In the genomic region with DNA sequence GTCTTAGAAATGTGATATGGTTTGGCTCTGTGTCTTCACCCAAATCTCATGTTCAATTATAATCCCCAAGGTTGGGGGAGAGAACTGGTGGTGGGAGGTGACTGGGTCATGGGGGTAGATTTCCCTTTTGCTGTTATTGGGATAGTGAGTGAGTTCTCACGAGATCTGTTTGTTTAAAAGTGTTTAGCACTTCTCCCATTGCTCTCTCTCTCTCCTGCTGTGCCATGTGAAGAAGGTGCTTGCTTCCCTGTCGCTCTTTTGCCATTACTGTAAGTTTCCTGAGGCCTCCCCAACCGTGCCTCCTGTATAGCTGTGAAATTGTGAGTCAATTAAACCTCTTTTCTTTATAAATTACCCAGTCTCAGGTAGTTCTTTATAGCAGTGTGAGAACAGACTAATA, we compare ENCODE assay signal across 22 cellular contexts.
DNase-seq lines count a peak whose midpoint lies in the region; ATAC-seq, FAIRE-seq and TF ChIP-seq lines count a peak whose summit lies in the region.
"Had no signal": no experiment of that assay in that cellular context is flagged by ENCODE, and none has a peak within 500 bp of the region (broad histone marks: within the 10 kb centered on the region; RNA-seq: fewer than 3 reads in every experiment).

No MANE protein-coding gene starts in this region.

- H3K4me3 Mint-ChIP-seq in GM23338, result no peak overlapping the region
- H3K4me3 Mint-ChIP-seq: B cell; CD4-positive, alpha-beta T cell; CD8-positive, alpha-beta T cell had no signal

- H2AK5ac ChIP-seq in H1 (ENCODE audit: low read depth, low read length), result no peak overlapping the region

- dilution Hi-C loops in mammary epithelial cell (cut with HindIII; ENCODE audit: low sequenced_read_pairs), result no loop called here

- no peak for TF ChIP-seq RAD21 in H1 (IDR thresholded peaks at IDR 0.05 in 1 of 2, conservative IDR thresholded peaks at IDR 0.05 in 1 of 2; ENCODE audit: low read depth in 2 of 2, low read length in 2 of 2)

- H3K4me3 ChIP-seq in GM23338 (no peak overlapping the region), H1 (ENCODE audit: extremely low read depth in 1 of 4, insufficient read depth in 2 of 4, low read depth in 3 of 4, low read length in 4 of 4) (no peak overlapping the region), esophagus muscularis mucosa (no peak overlapping the region), mammary epithelial cell (replicated peaks in 1 of 3; ENCODE audit: insufficient read depth in 1 of 3, low read depth in 2 of 3, low read length in 3 of 3) (no peak overlapping the region)
- H3K4me3 ChIP-seq: A549; BLaER1 treated with 17β-estradiol and CSF1 and Interleukin-3, amounts not matched to agents 10 nM and 100 nM; GM12878 had no signal

- H3K9ac ChIP-seq in H1 (replicated peaks in 1 of 4; ENCODE audit: extremely low read depth in 1 of 4, low read depth in 3 of 4, low read length in 3 of 4) (no peak overlapping the region), mammary epithelial cell (ENCODE audit: insufficient read depth, low read length) (no peak overlapping the region)
- H3K9ac ChIP-seq: BLaER1 treated with 17β-estradiol and CSF1 and Interleukin-3, amounts not matched to agents 10 nM and 100 nM had no signal

- CTCF ChIA-PET in H1 (lab: Charles Lee; ENCODE audit: partially characterized antibody) (no interaction called here), mammary epithelial cell (lab: Charles Lee; ENCODE audit: low non-redundant PET) (no interaction called here)

- no peak overlapping the region for H3K56ac ChIP-seq in H1 (replicated peaks; ENCODE audit: insufficient read length, low read depth, low read length)

- no peak overlapping the region for H2BK5ac ChIP-seq in H1 (ENCODE audit: low read depth, low read length)

- POLR2A ChIA-PET in H1 (lab: Charles Lee; ENCODE audit: partially characterized antibody), result no interaction called here

- no peaks in the 10 kb centered on the region for H3K9me2 ChIP-seq in GM23338 (ENCODE audit: insufficient read depth)

- peaks cover 6% of the 10 kb centered on the region; the same call in 1 of the 2 replicates for H3K79me2 ChIP-seq in GM23338 (replicated peaks; ENCODE audit: insufficient read depth)
- H3K79me2 ChIP-seq in H1 (ENCODE audit: control insufficient read depth in 1 of 2, insufficient read depth in 2 of 2, low read length in 2 of 2), result no peaks in the 10 kb centered on the region
- H3K79me2 ChIP-seq in mammary epithelial cell (ENCODE audit: insufficient read depth, low read length), result no peaks in the 10 kb centered on the region

- no peaks in the 10 kb centered on the region for H3F3A ChIP-seq in GM23338 (replicated peaks; ENCODE audit: low read depth)

- H3K4me1 Mint-ChIP-seq in GM23338, result peaks cover 13% of the 10 kb centered on the region
- H3K4me1 Mint-ChIP-seq: B cell had no signal

- TF ChIP-seq POLR2A in H1 (IDR thresholded peaks at IDR 0.05; ENCODE audit: control extremely low read depth in 1 of 2, low read depth in 2 of 2, low read length in 2 of 2), result no peak
- no peak for TF ChIP-seq POLR2A in esophagus muscularis mucosa (IDR thresholded peaks at IDR 0.05; ENCODE audit: low read depth)

- no peaks in the 10 kb centered on the region for H3K23me2 ChIP-seq in H1 (ENCODE audit: low read depth, low read length)

- no peaks in the 10 kb centered on the region for H3K4me1 ChIP-seq in GM23338 (ENCODE audit: insufficient read depth)
- 0 out of 7 replicates have a peak, but pooled peaks cover 0 to 3% (median 0%) of the 10 kb centered on the region in 4 experiments for H3K4me1 ChIP-seq in H1 (replicated peaks in 1 of 4; ENCODE audit: control insufficient read depth in 3 of 4, insufficient read depth in 4 of 4, low read length in 3 of 4)
- H3K4me1 ChIP-seq in esophagus muscularis mucosa, result no peaks in the 10 kb centered on the region
- H3K4me1 ChIP-seq in mammary epithelial cell (ENCODE audit: insufficient read depth, low read length), result no peaks in the 10 kb centered on the region
- H3K4me1 ChIP-seq: A549; BLaER1 treated with 17β-estradiol and CSF1 and Interleukin-3, amounts not matched to agents 10 nM and 100 nM; Caco-2 had no signal

- in situ Hi-C loops in mammary epithelial cell (cut with MboI; ENCODE audit: low sequenced_read_pairs in 2 of 2), result no loop called here

- 0 out of 2 replicates have a peak overlapping the region, but pooled peaks have one; percentile 20 for H3K27ac Mint-ChIP-seq in GM23338
- H3K27ac Mint-ChIP-seq: B cell; CD4-positive, alpha-beta T cell; CD8-positive, alpha-beta T cell had no signal

- H2BK20ac ChIP-seq in H1 (ENCODE audit: low read length), result no peak overlapping the region

- H4K91ac ChIP-seq in H1 (replicated peaks; ENCODE audit: insufficient read length, low read length), result no peak overlapping the region

- TF ChIP-seq EP300 in H1 (IDR thresholded peaks at IDR 0.05; ENCODE audit: borderline replicate concordance in 1 of 2, low read depth in 2 of 2, low read length in 2 of 2) (no peak), esophagus muscularis mucosa (IDR thresholded peaks at IDR 0.05) (no peak)

- TF ChIP-seq CTCF in GM23338 (conservative IDR thresholded peaks at IDR 0.05; ENCODE audit: low read depth in 2 of 2) (no peak), H1 (IDR thresholded peaks at IDR 0.05; ENCODE audit: control extremely low read depth in 1 of 3, insufficient read depth in 1 of 3, low read depth in 1 of 3, low read length in 3 of 3) (no peak), esophagus muscularis mucosa (IDR thresholded peaks at IDR 0.05) (no peak), mammary epithelial cell (conservative IDR thresholded peaks at IDR 0.05 in 1 of 2, IDR thresholded peaks at IDR 0.05 in 1 of 2; ENCODE audit: extremely low read depth in 1 of 2, insufficient read depth in 1 of 2, low read depth in 1 of 2, low read length in 2 of 2) (no peak)

- H3K18ac ChIP-seq in H1 (ENCODE audit: extremely low read depth, low read length), result no peak overlapping the region

- no peak overlapping the region for H2BK12ac ChIP-seq in H1 (ENCODE audit: low read depth, low read length)

- no peak overlapping the region for H2BK120ac ChIP-seq in H1 (replicated peaks; ENCODE audit: low read depth, low read length)

- no peak overlapping the region for H3K4ac ChIP-seq in H1 (replicated peaks; ENCODE audit: insufficient read length, low read depth, low read length)

- no peak overlapping the region for H3K14ac ChIP-seq in H1 (ENCODE audit: insufficient read length)

- H2AFZ ChIP-seq in GM23338 (no peak overlapping the region), H1 (ENCODE audit: low read length) (no peak overlapping the region), mammary epithelial cell (ENCODE audit: low read depth, low read length) (no peak overlapping the region)

- H3K36me3 Mint-ChIP-seq in GM23338 (ENCODE audit: low read depth), result no peaks in the 10 kb centered on the region; the same call in 2 of the 3 replicates
- H3K36me3 Mint-ChIP-seq: CD8-positive, alpha-beta T cell had no signal

- H3K36me3 ChIP-seq in GM23338 (ENCODE audit: insufficient read depth), result no peaks in the 10 kb centered on the region
- H3K36me3 ChIP-seq in H1 (ENCODE audit: control insufficient read depth in 2 of 4, insufficient read depth in 4 of 4, low read length in 3 of 4), result no peaks in the 10 kb centered on the region
- H3K36me3 ChIP-seq in esophagus muscularis mucosa, result no peaks in the 10 kb centered on the region
- H3K36me3 ChIP-seq in mammary epithelial cell (ENCODE audit: insufficient read depth, low read length), result no peaks in the 10 kb centered on the region

- H2BK15ac ChIP-seq in H1 (ENCODE audit: low read length), result no peak overlapping the region

- no peak overlapping the region for H3K23ac ChIP-seq in H1 (ENCODE audit: insufficient read length)

- BruUV-seq in mammary epithelial cell (replicated peaks; lab: Mats Ljungman, UMichigan), result no TSS peak

- H3K27me3 Mint-ChIP-seq in GM23338 (ENCODE audit: insufficient read depth, low read depth, poor library complexity), result no peaks in the 10 kb centered on the region
- H3K27me3 Mint-ChIP-seq: B cell; CD4-positive, alpha-beta T cell had no signal

- ATAC-seq in GM23338, result peak; percentile 39; the same call in 1 of the 3 replicates
- ATAC-seq in HG02678 (IDR thresholded peaks at IDR 0.05; ENCODE audit: unreplicated experiment), result no peak
- ATAC-seq: A549; CD8-positive, alpha-beta T cell; GM12878 had no signal

- no peak overlapping the region for H4K5ac ChIP-seq in H1 (ENCODE audit: insufficient read length, low read depth, low read length)

- no peaks in the 10 kb centered on the region for H4K20me1 ChIP-seq in GM23338 (replicated peaks; ENCODE audit: insufficient read depth)
- H4K20me1 ChIP-seq in H1 (replicated peaks in 1 of 2; ENCODE audit: control insufficient read depth in 1 of 2, insufficient read depth in 2 of 2, low read length in 2 of 2), result no peaks in the 10 kb centered on the region
- no peaks in the 10 kb centered on the region for H4K20me1 ChIP-seq in mammary epithelial cell (ENCODE audit: insufficient read depth, low read length)

- no peaks in the 10 kb centered on the region; the same call in 1 of the 3 replicates for H3K9me3 Mint-ChIP-seq in GM23338

- WGBS in H1 (ENCODE audit: extremely low coverage in 1 of 2, insufficient coverage in 1 of 2, insufficient read length in 1 of 2, insufficient replicate concordance in 2 of 2, low coverage in 1 of 2, low lambda C conversion rate in 2 of 2, missing lambda C conversion rate in 1 of 2), 2 experiments, result 37% methylated on average over 3 of the region's 3 CpGs; no CpG with 5 or more reads in 1 of the 2 experiments
- WGBS in esophagus muscularis mucosa, result 13% methylated on average over 3 of the region's 3 CpGs
- WGBS in mammary epithelial cell (ENCODE audit: low coverage, missing lambda C conversion rate), result 5% methylated on average over 3 of the region's 3 CpGs

- peak; percentile 42 for FAIRE-seq in H1 (lab: Jason Lieb, UNC)
- FAIRE-seq: A549, D721Med, GM12878, GM12892, GM18507 had no signal

- no peak overlapping the region for H3K27ac ChIP-seq in GM23338 (ENCODE audit: low read depth)
- no peak overlapping the region for H3K27ac ChIP-seq in H1 (ENCODE audit: low read depth, low read length)
- no peak overlapping the region for H3K27ac ChIP-seq in esophagus muscularis mucosa (replicated peaks in 1 of 4)
- no peak overlapping the region for H3K27ac ChIP-seq in mammary epithelial cell (ENCODE audit: insufficient read depth, low read depth, low read length)
- H3K27ac ChIP-seq: 22Rv1; A549; BLaER1 treated with 17β-estradiol and CSF1 and Interleukin-3, amounts not matched to agents 10 nM and 100 nM; C4-2B had no signal

- H3K4me2 ChIP-seq in GM23338 (no peak overlapping the region), H1 (ENCODE audit: insufficient read depth in 1 of 2, low read depth in 2 of 2, low read length in 2 of 2) (peak overlapping the region in 1 of 2 experiments; percentile 17; a peak in 1 of 4 replicates), mammary epithelial cell (ENCODE audit: insufficient read depth, low read depth, low read length) (no peak overlapping the region)
- H3K4me2 ChIP-seq: A549; BLaER1 treated with 17β-estradiol and CSF1 and Interleukin-3, amounts not matched to agents 10 nM and 100 nM had no signal

- H3K9me3 ChIP-seq in H1 (ENCODE audit: insufficient read depth in 2 of 2, low read depth in 1 of 2, low read length in 1 of 2) (no peaks in the 10 kb centered on the region), esophagus muscularis mucosa (peaks cover 0 to 29% (median 3%) of the 10 kb centered on the region in 4 donors), mammary epithelial cell (replicated peaks; ENCODE audit: insufficient read depth, low read length) (no peaks in the 10 kb centered on the region)
- H3K9me3 ChIP-seq: A549, Caco-2 had no signal

- intact Hi-C loops in esophagus muscularis mucosa (cut with DNase I), result no loop called here
- intact Hi-C loops in mammary epithelial cell (cut with micrococcal nuclease), result no loop called here

- no peaks in the 10 kb centered on the region for H3K79me1 ChIP-seq in H1 (ENCODE audit: low read depth, low read length)

- DNase-seq in GM23338 (ENCODE audit: low spot score) (peak; percentile 13), H1 (ENCODE audit: low read depth in 1 of 2, low spot score in 2 of 2) (no peak), esophagus muscularis mucosa (ENCODE audit: extremely low spot score) (peak; percentile 72), mammary epithelial cell (no peak), HuH-7 (ENCODE audit: low spot score) (no peak)
- DNase-seq: AML-193; Caco-2; Calu3; CD4-positive, alpha-beta T cell; CD8-positive, alpha-beta T cell; DMS79 treated with DMSO at 0.1 percent for 48 hours; GDM1 had no signal

- H4K8ac ChIP-seq in H1 (ENCODE audit: extremely low read depth, insufficient read depth, low read length), result no peak overlapping the region

- H3K27me3 ChIP-seq in GM23338 (ENCODE audit: insufficient read depth) (no peaks in the 10 kb centered on the region), H1 (replicated peaks in 1 of 4; ENCODE audit: control insufficient read depth in 3 of 4, extremely low read depth in 1 of 4, insufficient read depth in 3 of 4, low read length in 3 of 4) (no peaks in the 10 kb centered on the region), esophagus muscularis mucosa (peaks cover 0 to under 1% (median 0%) of the 10 kb centered on the region in 4 donors), mammary epithelial cell (ENCODE audit: insufficient read depth, low read length) (no peaks in the 10 kb centered on the region)
- H3K27me3 ChIP-seq: BLaER1 treated with 17β-estradiol and CSF1 and Interleukin-3, amounts not matched to agents 10 nM and 100 nM had no signal

Comparison
In these comparisons a context has a peak if more than half of its experiments do, and no peak if none do; other contexts are left out.
1. DNase-seq: peak in GM23338 (single experiment) and esophagus muscularis mucosa (single experiment); none in H1 (0 of 2), mammary epithelial cell (single experiment) and HuH-7 (single experiment).